24 cellular contexts compared by ENCODE assay signal in the genomic region with DNA sequence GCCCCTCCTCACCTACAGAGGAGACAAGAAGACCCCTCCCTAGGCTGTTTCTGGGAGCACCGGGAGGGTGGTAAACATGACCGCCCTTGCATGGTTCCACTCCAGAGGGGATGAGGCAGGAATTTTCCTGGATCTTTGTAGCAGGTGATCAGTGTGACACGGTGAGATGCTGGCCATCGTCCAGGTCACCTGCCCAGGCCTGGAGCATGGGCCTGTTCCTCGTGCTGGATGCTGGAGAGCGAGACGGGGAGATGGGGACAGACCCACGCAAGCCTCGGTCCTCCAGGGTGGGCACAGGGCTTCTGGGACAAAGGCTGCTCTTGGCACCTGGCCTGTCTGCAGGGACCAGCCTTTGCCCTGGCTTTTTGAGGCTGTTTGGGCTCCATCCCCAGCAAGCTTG. TPM values are rescaled to one million over a fixed set of nuclear protein-coding genes. Genes with fewer than 3 reads are reported as not detected.
"Had no signal": no experiment of that assay in that cellular context is flagged by ENCODE, and none has a peak within 500 bp of the region (broad histone marks: within the 10 kb centered on the region; RNA-seq: fewer than 3 reads in every experiment).

No MANE protein-coding gene starts in this region.

- H3K27me3 ChIP-seq: ovary, right atrium auricular region had no signal

- H3K4me3 Mint-ChIP-seq: naive thymus-derived CD4-positive, alpha-beta T cell; nephron progenitor cell had no signal

- H3K4me1 ChIP-seq: heart left ventricle had no signal

- H3K4me3 ChIP-seq: heart left ventricle, ovary, right atrium auricular region, sigmoid colon, skin epidermis, stomach, thoracic aorta had no signal

- H3K36me3 Mint-ChIP-seq: naive thymus-derived CD4-positive, alpha-beta T cell had no signal

- H3K9me3 Mint-ChIP-seq: naive thymus-derived CD4-positive, alpha-beta T cell; nephron progenitor cell had no signal

- DNase-seq: effector memory CD4-positive, alpha-beta T cell; hippocampal formation; mammary epithelial cell; naive thymus-derived CD4-positive, alpha-beta T cell; nephron progenitor cell; ovary; sigmoid colon; stimulated activated CD4-positive, alpha-beta T cell treated with anti-CD3 and anti-CD28 coated beads, Interleukin-12 subunit alpha, Interleukin-12 subunit beta, amount 100 ng/mL, for 4 hours; stimulated activated naive CD4-positive, alpha-beta T cell; stomach; trophoblast cell had no signal

- H3K9me3 ChIP-seq: heart left ventricle, ovary, right atrium auricular region, sigmoid colon, stomach, thoracic aorta had no signal

- H3K27ac ChIP-seq: heart left ventricle, ovary, right atrium auricular region, sigmoid colon, skin epidermis, stomach, thoracic aorta had no signal

- H3K27ac Mint-ChIP-seq: naive thymus-derived CD4-positive, alpha-beta T cell; nephron progenitor cell had no signal

- ATAC-seq: esophagus mucosa; heart left ventricle; naive thymus-derived CD4-positive, alpha-beta T cell had no signal

- H3K36me3 ChIP-seq: heart left ventricle, ovary, right atrium auricular region, sigmoid colon, stomach, thoracic aorta had no signal

RNA-seq across cellular contexts. Expression of gene DMRTB1, which starts 46.2 kb away (rescaled TPM):
- total RNA-seq: esophagus mucosa; fibroblast of lung; frontal cortex; glomerular endothelial cell; heart left ventricle; kidney epithelial cell; lower leg skin; mammary epithelial cell; mesenteric fat pad; mononuclear cell; naive thymus-derived CD4-positive, alpha-beta T cell; ovary; posterior vena cava; right atrium auricular region; sigmoid colon; stomach; thoracic aorta had no signal
- polyA plus RNA-seq: fibroblast of lung; heart left ventricle; mammary epithelial cell; naive thymus-derived CD4-positive, alpha-beta T cell; sigmoid colon; stomach had no signal
